24 cellular contexts compared by ENCODE assay signal in the genomic region with DNA sequence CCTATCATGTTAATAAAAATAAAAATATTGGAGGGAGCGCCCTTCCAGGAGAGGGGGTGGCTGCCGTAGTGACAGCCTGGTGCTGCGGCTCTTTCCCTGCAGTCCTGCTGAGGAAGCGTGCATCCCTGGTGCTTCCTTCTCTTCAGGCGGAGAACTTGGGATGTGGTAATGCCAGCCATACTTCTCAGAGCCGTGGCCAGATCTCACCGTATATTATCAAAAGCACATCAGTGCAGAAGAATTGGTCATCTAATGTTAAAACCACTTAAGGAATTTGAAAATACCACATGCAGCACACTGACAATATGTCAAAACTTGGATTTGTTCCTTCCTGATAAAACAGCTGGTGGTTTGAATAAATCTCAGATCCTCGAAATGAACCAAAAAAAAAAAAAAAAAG. TPM values are rescaled to one million over a fixed set of nuclear protein-coding genes. Genes with fewer than 3 reads are reported as not detected.
"Had no signal": no experiment of that assay in that cellular context is flagged by ENCODE, and none has a peak within 500 bp of the region (broad histone marks: within the 10 kb centered on the region; RNA-seq: fewer than 3 reads in every experiment).

No MANE protein-coding gene starts in this region.

- H3K4me1 Mint-ChIP-seq: activated CD4-positive, alpha-beta memory T cell treated with anti-CD3 and anti-CD28 coated beads, Interleukin-2, amount 10 ng/mL, durations not matched to agents 7 days and 5 days; activated T-helper 17 cell treated with anti-CD3 and anti-CD28 coated beads, Interleukin-2, amount 50 U/mL, for 72 hours; nephron progenitor cell had no signal

- H3K4me3 ChIP-seq: cardiac muscle cell, lower lobe of right lung, transverse colon, uterus had no signal

- DNase-seq: activated CD4-positive, alpha-beta memory T cell treated with anti-CD3 and anti-CD28 coated beads, Interleukin-2, amount 10 ng/mL, durations not matched to agents 7 days and 5 days; activated CD4-positive, alpha-beta T cell treated with anti-CD3 and anti-CD28 coated beads for 48 hours; activated CD4-positive, CD25-positive, alpha-beta regulatory T cell; activated naive CD4-positive, alpha-beta T cell treated with Interleukin-2 at 50 U/mL for 16 hours; activated T-cell treated with anti-CD3 and anti-CD28 coated beads, Interleukin-2, amount 50 U/mL, for 1 hour; aorta; dermis blood vessel endothelial cell; effector memory CD8-positive, alpha-beta T cell; foreskin melanocyte; glutamatergic neuron; hippocampal formation; lower lobe of right lung; nephron progenitor cell; nucleus accumbens; stimulated activated CD4-positive, alpha-beta T cell treated with anti-CD3 and anti-CD28 coated beads, Interleukin-12 subunit alpha, Interleukin-12 subunit beta, amount 100 ng/mL, for 4 hours; stimulated activated CD4-positive, alpha-beta T cell treated with anti-CD3 and anti-CD28 coated beads, Interleukin-1b, Interleukin-23, amount 100 ng/mL, for 48 hours; stimulated activated CD8-positive, alpha-beta memory T cell treated with anti-CD3 and anti-CD28 coated beads, Interleukin-4, amount 100 ng/mL, for 48 hours; stimulated activated naive CD4-positive, alpha-beta T cell treated with Interleukin-2 at 50 U/mL for 16 hours; T1000; transverse colon; uterus had no signal

- H3K9me3 ChIP-seq: uterus had no signal

- H3K4me1 ChIP-seq: lower lobe of right lung, transverse colon, uterus had no signal

- H3K27ac Mint-ChIP-seq: activated CD4-positive, alpha-beta memory T cell treated with anti-CD3 and anti-CD28 coated beads, Interleukin-2, amount 10 ng/mL, durations not matched to agents 7 days and 5 days; activated T-helper 17 cell treated with anti-CD3 and anti-CD28 coated beads, Interleukin-2, amount 50 U/mL, for 72 hours; effector memory CD8-positive, alpha-beta T cell; nephron progenitor cell had no signal

- H3K4me3 Mint-ChIP-seq: activated CD4-positive, alpha-beta memory T cell treated with anti-CD3 and anti-CD28 coated beads, Interleukin-2, amount 10 ng/mL, durations not matched to agents 7 days and 5 days; activated T-helper 17 cell treated with anti-CD3 and anti-CD28 coated beads, Interleukin-2, amount 50 U/mL, for 72 hours; effector memory CD8-positive, alpha-beta T cell; nephron progenitor cell had no signal

- H3K36me3 ChIP-seq: cardiac muscle cell, lower lobe of right lung, transverse colon, uterus had no signal

- H3K27me3 Mint-ChIP-seq: activated T-helper 17 cell treated with anti-CD3 and anti-CD28 coated beads, Interleukin-2, amount 50 U/mL, for 72 hours had no signal

- H3K27me3 ChIP-seq: cardiac muscle cell, transverse colon, uterus had no signal

- H3K9me3 Mint-ChIP-seq: activated CD4-positive, alpha-beta memory T cell treated with anti-CD3 and anti-CD28 coated beads, Interleukin-2, amount 10 ng/mL, durations not matched to agents 7 days and 5 days; effector memory CD8-positive, alpha-beta T cell had no signal

- ATAC-seq: activated T-helper 17 cell treated with anti-CD3 and anti-CD28 coated beads, Interleukin-2, amount 50 U/mL, for 72 hours; effector memory CD8-positive, alpha-beta T cell; lower lobe of right lung had no signal

- H3K27ac ChIP-seq: cardiac muscle cell, lower lobe of right lung, transverse colon, uterus had no signal

RNA-seq across cellular contexts. Expression of a gene that starts 47.3 kb away (rescaled TPM):
- total RNA-seq: activated CD4-positive, alpha-beta memory T cell treated with anti-CD3 and anti-CD28 coated beads, Interleukin-2, amount 10 ng/mL, durations not matched to agents 7 days and 5 days; T-helper 1 cell treated with Interleukin-12 subunit alpha and Interleukin-12 subunit beta and Interleukin-4 antibody, amounts not matched to agents 30 ng/mL and 1 ng/mL, for 36 hours had no signal
